Comparison of ENCODE assay signal across 1 cellular context in genomic region chr9:90801507-90802289, GRCh38.
TF ChIP-seq lines count a peak whose summit lies in the region.

Gene SYK, plus strand, starts transcription at chr9:90801819. Its CDS starts 42,080 bp downstream, at chr9:90843899.

TF ChIP-seq in WTC11, 78 proteins besides CTCF, POLR2A, EP300 and RAD21 (continued from another document):
- 0 out of 2 replicates have a peak, but pooled peaks have one; percentile 30 for TF ChIP-seq ARID4B (CRISPR knock-in tag; IDR thresholded peaks at IDR 0.05; ENCODE audit: borderline replicate concordance)
- TF ChIP-seq ATF6 (CRISPR knock-in tag; IDR thresholded peaks at IDR 0.05), result no peak
- TF ChIP-seq HMGXB4 (CRISPR knock-in tag; IDR thresholded peaks at IDR 0.05), result peak; percentile 81; the same call in 1 of the 2 replicates
- TF ChIP-seq ELF4 (CRISPR knock-in tag; IDR thresholded peaks at IDR 0.05; ENCODE audit: low read depth), result no peak
- peak; percentile 34; the same call in 1 of the 2 replicates for TF ChIP-seq FOXP1 (CRISPR knock-in tag; IDR thresholded peaks at IDR 0.05; ENCODE audit: borderline replicate concordance)
- TF ChIP-seq CDX4 (CRISPR knock-in tag; IDR thresholded peaks at IDR 0.05; ENCODE audit: borderline replicate concordance), result no peak
- no peak for TF ChIP-seq OVOL2 (CRISPR knock-in tag; IDR thresholded peaks at IDR 0.05; ENCODE audit: borderline replicate concordance)
- TF ChIP-seq SMAD3 (CRISPR knock-in tag; IDR thresholded peaks at IDR 0.05; ENCODE audit: borderline replicate concordance), result peak; percentile 47; the same call in 1 of the 2 replicates
- no peak for TF ChIP-seq ZNF396 (CRISPR knock-in tag; IDR thresholded peaks at IDR 0.05; ENCODE audit: borderline replicate concordance)
- peak; percentile 88; the same call in 1 of the 2 replicates for TF ChIP-seq KAT7 (CRISPR knock-in tag; IDR thresholded peaks at IDR 0.05; ENCODE audit: borderline replicate concordance)
- TF ChIP-seq CREM (CRISPR knock-in tag; IDR thresholded peaks at IDR 0.05), result no peak
- TF ChIP-seq MYBL2 (CRISPR knock-in tag; IDR thresholded peaks at IDR 0.05), result peak; percentile 27; the same call in 1 of the 2 replicates
- TF ChIP-seq RELA (CRISPR knock-in tag; IDR thresholded peaks at IDR 0.05; ENCODE audit: borderline replicate concordance), result peak; percentile 24; the same call in 1 of the 2 replicates
- TF ChIP-seq NR3C1 (CRISPR knock-in tag; conservative IDR thresholded peaks at IDR 0.05; ENCODE audit: low read depth), result no peak
- TF ChIP-seq FOXK1 (CRISPR knock-in tag; IDR thresholded peaks at IDR 0.05), result peak; percentile 17; the same call in 1 of the 2 replicates
- no peak for TF ChIP-seq HMGA2 (CRISPR knock-in tag; IDR thresholded peaks at IDR 0.05)
- no peak for TF ChIP-seq CREB1 (CRISPR knock-in tag; IDR thresholded peaks at IDR 0.05)
- no peak for TF ChIP-seq FOXJ3 (CRISPR knock-in tag; IDR thresholded peaks at IDR 0.05; ENCODE audit: borderline replicate concordance)
- no peak for TF ChIP-seq ZNF263 (CRISPR knock-in tag; IDR thresholded peaks at IDR 0.05; ENCODE audit: low read depth)
- TF ChIP-seq ZNF425 (CRISPR knock-in tag; conservative IDR thresholded peaks at IDR 0.05), result no peak
- no peak for TF ChIP-seq ZNF532 (CRISPR knock-in tag; IDR thresholded peaks at IDR 0.05; ENCODE audit: borderline replicate concordance)
- peak; percentile 96 for TF ChIP-seq E2F5 (CRISPR knock-in tag; IDR thresholded peaks at IDR 0.05)
- no peak for TF ChIP-seq ERG (CRISPR knock-in tag; IDR thresholded peaks at IDR 0.05)
